Comparison of ENCODE assay signal across 8 cellular contexts in the genomic region with DNA sequence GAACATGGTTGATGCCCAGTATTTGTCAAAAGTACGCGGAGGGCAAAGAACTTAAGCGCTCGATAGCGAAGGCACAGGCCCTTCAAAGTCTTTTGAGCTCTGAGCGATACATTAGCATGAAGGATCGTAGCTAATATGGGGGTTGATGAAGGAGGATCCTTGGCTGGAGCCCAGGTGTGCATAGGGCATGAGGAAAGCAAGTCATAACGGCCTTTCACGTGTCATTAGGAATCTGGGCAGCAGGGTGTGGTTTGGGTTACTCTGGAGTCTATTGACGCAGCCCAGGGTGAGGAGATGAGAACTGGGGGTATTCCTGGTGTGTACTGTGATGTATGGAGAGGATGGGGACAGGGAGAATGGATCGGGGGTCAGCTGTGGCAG. TPM values are rescaled to one million over a fixed set of nuclear protein-coding genes. Genes with fewer than 3 reads are reported as not detected.
DNase-seq lines count a peak whose midpoint lies in the region; ATAC-seq and TF ChIP-seq lines count a peak whose summit lies in the region.

No MANE protein-coding gene starts in this region.

- H2AFZ ChIP-seq in GM23338 (peak overlapping the region; percentile 99), OCI-LY3 (ENCODE audit: low read depth, low read length) (peak overlapping the region; percentile 90; the same call in 1 of the 2 replicates)

- ATAC-seq in GM23338, result peak; percentile 25
- ATAC-seq in right lobe of liver, result peak; percentile 5 to 15 (median 11)

- peak overlapping the region; percentile 94 for H3K27ac Mint-ChIP-seq in Calu3 (ENCODE audit: unreplicated experiment)
- peak overlapping the region; percentile 57 for H3K27ac Mint-ChIP-seq in GM23338

- peaks cover 29% of the 10 kb centered on the region for H3K36me3 Mint-ChIP-seq in Calu3 (ENCODE audit: insufficient read depth, unreplicated experiment)
- peaks cover 7% of the 10 kb centered on the region for H3K36me3 Mint-ChIP-seq in GM23338 (ENCODE audit: low read depth)

- CTCF ChIA-PET in Calu3 (lab: Charles Lee), result no interaction called here

- H3F3A ChIP-seq in GM23338 (replicated peaks; ENCODE audit: low read depth), result peaks cover 4% of the 10 kb centered on the region; the same call in 1 of the 2 replicates

- peak overlapping the region; percentile 98 for H3K4me3 Mint-ChIP-seq in Calu3 (ENCODE audit: low read depth, unreplicated experiment)
- H3K4me3 Mint-ChIP-seq in GM23338, result peak overlapping the region; percentile 84

- peak overlapping the region; percentile 79 for H3K4me3 ChIP-seq in GM23338
- H3K4me3 ChIP-seq in OCI-LY3 (ENCODE audit: low read length), result peak overlapping the region; percentile 93
- peak overlapping the region; percentile 77 to 88 (median 86) for H3K4me3 ChIP-seq in right lobe of liver
- H3K4me3 ChIP-seq in suprapubic skin, result peak overlapping the region; percentile 72

- H3K27me3 ChIP-seq in GM23338 (ENCODE audit: insufficient read depth), result peaks cover 7% of the 10 kb centered on the region
- H3K27me3 ChIP-seq in OCI-LY3 (ENCODE audit: low read depth, low read length), result peaks cover 3% of the 10 kb centered on the region; the same call in 1 of the 2 replicates
- H3K27me3 ChIP-seq in right lobe of liver, result no peaks in the 10 kb centered on the region
- H3K27me3 ChIP-seq in suprapubic skin, result no peaks in the 10 kb centered on the region

- H3K36me3 ChIP-seq in GM23338 (ENCODE audit: insufficient read depth) (no peaks in the 10 kb centered on the region), OCI-LY3 (replicated peaks; ENCODE audit: low read depth, low read length) (peaks cover 17% of the 10 kb centered on the region), right lobe of liver (peaks cover 0 to 4% (median under 1%) of the 10 kb centered on the region in 4 donors), suprapubic skin (peaks cover 15% of the 10 kb centered on the region)

- H4K20me1 ChIP-seq in GM23338 (replicated peaks; ENCODE audit: insufficient read depth), result no peaks in the 10 kb centered on the region
- no peaks in the 10 kb centered on the region for H4K20me1 ChIP-seq in OCI-LY3 (ENCODE audit: insufficient read depth, low read length)

- peak overlapping the region; percentile 73 for H3K9ac ChIP-seq in OCI-LY3 (ENCODE audit: low read length)

- H3K9me3 ChIP-seq in OCI-LY3 (ENCODE audit: insufficient read depth, low read length) (no peaks in the 10 kb centered on the region), right lobe of liver (no peaks in the 10 kb centered on the region), suprapubic skin (no peaks in the 10 kb centered on the region)

- DNase-seq in Calu3, result peak; percentile 28
- peak; percentile 30 for DNase-seq in GM23338 (ENCODE audit: low spot score)
- DNase-seq in right lobe of liver, result peak in 1 of 3 donors; percentile 31
- peak in 1 of 2 donors; percentile 67 for DNase-seq in suprapubic skin (ENCODE audit: low spot score in 2 of 2)
- DNase-seq in NCI-H1436 (lab: John Stamatoyannopoulos, UW), result no peak
- no peak for DNase-seq in T1000 (lab: John Stamatoyannopoulos, UW)

- no peak for TF ChIP-seq CTCF in Calu3 (IDR thresholded peaks at IDR 0.05; ENCODE audit: unreplicated experiment)
- no peak for TF ChIP-seq CTCF in GM23338 (conservative IDR thresholded peaks at IDR 0.05; ENCODE audit: low read depth in 2 of 2)
- TF ChIP-seq CTCF in OCI-LY3 (IDR thresholded peaks at IDR 0.05; ENCODE audit: low read depth, low read length), result no peak
- TF ChIP-seq CTCF in right lobe of liver (IDR thresholded peaks at IDR 0.05), result no peak
- no peak for TF ChIP-seq CTCF in suprapubic skin (IDR thresholded peaks at IDR 0.05)

- no peak for TF ChIP-seq EP300 in suprapubic skin (IDR thresholded peaks at IDR 0.05)

- H3K79me2 ChIP-seq in GM23338 (replicated peaks; ENCODE audit: insufficient read depth) (no peaks in the 10 kb centered on the region; the same call in 1 of the 2 replicates), OCI-LY3 (ENCODE audit: low read length) (peaks cover 9% of the 10 kb centered on the region; the same call in 1 of the 2 replicates)

- H3K9me3 Mint-ChIP-seq in Calu3 (ENCODE audit: low read depth, unreplicated experiment) (no peaks in the 10 kb centered on the region), GM23338 (no peaks in the 10 kb centered on the region)

- WGBS in right lobe of liver (ENCODE audit: insufficient coverage, low coverage, low lambda C conversion rate, missing lambda C conversion rate), result 11% methylated on average over 11 of the region's 11 CpGs
- 8% methylated on average over 11 of the region's 11 CpGs for WGBS in suprapubic skin

- no peak for TF ChIP-seq POLR2A in right lobe of liver (IDR thresholded peaks at IDR 0.05)
- no peak for TF ChIP-seq POLR2A in suprapubic skin (IDR thresholded peaks at IDR 0.05)

- peak overlapping the region; percentile 89 for H3K4me2 ChIP-seq in GM23338
- peak overlapping the region; percentile 70 for H3K4me2 ChIP-seq in OCI-LY3 (ENCODE audit: low read length)

- H3K4me1 ChIP-seq in GM23338 (ENCODE audit: insufficient read depth), result peaks cover 11% of the 10 kb centered on the region
- H3K4me1 ChIP-seq in OCI-LY3 (ENCODE audit: low read length), result peaks cover 26% of the 10 kb centered on the region
- peaks cover 0 to 7% (median 0%) of the 10 kb centered on the region in 4 donors for H3K4me1 ChIP-seq in right lobe of liver
- peaks cover 26% of the 10 kb centered on the region for H3K4me1 ChIP-seq in suprapubic skin

- H3K27ac ChIP-seq in GM23338 (ENCODE audit: low read depth) (peak overlapping the region; percentile 95), OCI-LY3 (ENCODE audit: low read length) (no peak overlapping the region), cingulate gyrus (ENCODE audit: low read depth, low read length) (peak overlapping the region; percentile 88), right lobe of liver (peak overlapping the region; percentile 64 to 87 (median 79)), suprapubic skin (peak overlapping the region; percentile 95)

- no TSS peak for BruUV-seq in Calu3 (replicated peaks; lab: Mats Ljungman, UMichigan)

- intact Hi-C loops in Calu3 (cut with micrococcal nuclease; ENCODE audit: unreplicated experiment), result no loop called here
- intact Hi-C loops in right lobe of liver (cut with DNase I), result no loop called here

- H3K9me2 ChIP-seq in GM23338 (ENCODE audit: insufficient read depth), result no peaks in the 10 kb centered on the region

- peaks cover 28% of the 10 kb centered on the region for H3K4me1 Mint-ChIP-seq in Calu3 (ENCODE audit: low read depth, unreplicated experiment)
- H3K4me1 Mint-ChIP-seq in GM23338, result peaks cover 13% of the 10 kb centered on the region; the same call in 2 of the 3 replicates

- H3K27me3 Mint-ChIP-seq in Calu3 (ENCODE audit: unreplicated experiment) (peaks cover 9% of the 10 kb centered on the region), GM23338 (ENCODE audit: insufficient read depth, low read depth, poor library complexity) (peaks cover 4% of the 10 kb centered on the region)

TF ChIP-seq in GM23338, 12 proteins besides CTCF, POLR2A, EP300 and RAD21 (continues in another document):
- no peak for TF ChIP-seq STAT1 (IDR thresholded peaks at IDR 0.05; ENCODE audit: unreplicated experiment)
- TF ChIP-seq NANOG (IDR thresholded peaks at IDR 0.05; ENCODE audit: borderline replicate concordance), result no peak
- TF ChIP-seq CREB1 (CRISPR knock-in tag; IDR thresholded peaks at IDR 0.05; ENCODE audit: low read depth), result no peak

RNA-seq across cellular contexts. Expression of a gene that starts 0.6 kb away (rescaled TPM):
- total RNA-seq in Calu3 (2022) (28.2 and 30.2 TPM in 2 replicates), right lobe of liver (10 to 100 TPM in 5 of 6 experiments, 1 to 10 TPM in 1; 9.4 to 19.2 (median 13.5) TPM), suprapubic skin (10 to 100 TPM; 16.9 to 27.6 (median 20.6) TPM)
- 12.4 and 16.4 TPM in 2 replicates for total RNA-seq in GM23338 (2014; rRNA removed; shearing (Covaris generic))
- 11.2 and 11.7 TPM in 2 replicates for polyA plus RNA-seq in GM23338 (2016; fragmentation: Nextera tagmentation; extraction: Ambion mirVana)

RNA-seq across cellular contexts. Expression of a gene that starts 31.7 kb away (rescaled TPM):
- not detected in 2 replicates for total RNA-seq in Calu3 (2022)
- not detected in 2 replicates for total RNA-seq in GM23338 (2014; rRNA removed; shearing (Covaris generic))
- polyA plus RNA-seq in GM23338 (2016; fragmentation: Nextera tagmentation; extraction: Ambion mirVana), result not detected in 2 replicates
- total RNA-seq in right lobe of liver, result not detected
- total RNA-seq in suprapubic skin, result not detected

Comparison
In these comparisons a context has a peak if more than half of its experiments do, and no peak if none do; other contexts are left out.
1. DNase-seq: peak in Calu3 (single experiment) and GM23338 (single experiment); none in NCI-H1436 (single experiment) and T1000 (single experiment).
2. Peak in every context shown above with its lines, with median percentiles within 50 percentile points of each other: H3K4me3 ChIP-seq.